Comparison of ENCODE assay signal across 1 cellular context in genomic region chr11:86996953-86997570, GRCh38.
TF ChIP-seq lines count a peak whose summit lies in the region.

No MANE protein-coding gene starts in this region.

TF ChIP-seq in HepG2, 621 proteins besides CTCF, POLR2A, EP300 and RAD21:
- TF ChIP-seq PATZ1 (CRISPR knock-in tag; IDR thresholded peaks at IDR 0.05) (0 out of 2 replicates have a peak, but pooled peaks have one; percentile 12), POLR2AphosphoS2 (IDR thresholded peaks at IDR 0.05; ENCODE audit: low read depth, low read length) (no peak), PBX2 (CRISPR knock-in tag; IDR thresholded peaks at IDR 0.05) (no peak), ZNF646 (CRISPR knock-in tag; IDR thresholded peaks at IDR 0.05) (no peak), BCL6 (CRISPR knock-in tag; IDR thresholded peaks at IDR 0.05) (0 out of 2 replicates have a peak, but pooled peaks have one; percentile 8), NR2F2 (IDR thresholded peaks at IDR 0.05; ENCODE audit: borderline replicate concordance, low read depth) (no peak), ZNF124 (CRISPR knock-in tag; IDR thresholded peaks at IDR 0.05) (no peak), PITX1 (CRISPR knock-in tag; IDR thresholded peaks at IDR 0.05) (no peak), NCOR1 (IDR thresholded peaks at IDR 0.05; ENCODE audit: borderline replicate concordance, low read length) (no peak), ZBTB40 (IDR thresholded peaks at IDR 0.05) (peak; percentile 35; the same call in 1 of the 2 replicates), ZBTB40 (CRISPR knock-in tag; IDR thresholded peaks at IDR 0.05) (peak; percentile 30; the same call in 1 of the 2 replicates), ZNF773 (CRISPR knock-in tag; IDR thresholded peaks at IDR 0.05; ENCODE audit: borderline replicate concordance) (no peak), ATM (IDR thresholded peaks at IDR 0.05; ENCODE audit: borderline replicate concordance) (no peak), DRAP1 (CRISPR knock-in tag; IDR thresholded peaks at IDR 0.05) (no peak), ZNF558 (CRISPR knock-in tag; IDR thresholded peaks at IDR 0.05; ENCODE audit: borderline replicate concordance) (no peak), KDM5B (CRISPR knock-in tag; IDR thresholded peaks at IDR 0.05; ENCODE audit: borderline replicate concordance) (no peak), GATAD2A (CRISPR knock-in tag; IDR thresholded peaks at IDR 0.05) (0 out of 2 replicates have a peak, but pooled peaks have one; percentile 4), CHD2 (IDR thresholded peaks at IDR 0.05; ENCODE audit: low read depth, low read length) (no peak), NR1H2 (CRISPR knock-in tag; IDR thresholded peaks at IDR 0.05; ENCODE audit: borderline replicate concordance, low read depth) (no peak), ZBTB44 (CRISPR knock-in tag; IDR thresholded peaks at IDR 0.05) (no peak), NCOA5 (CRISPR knock-in tag; IDR thresholded peaks at IDR 0.05) (no peak), SMAD1 (CRISPR knock-in tag; IDR thresholded peaks at IDR 0.05; ENCODE audit: borderline replicate concordance, low read depth) (no peak), KDM6A (CRISPR knock-in tag; IDR thresholded peaks at IDR 0.05; ENCODE audit: low read depth) (no peak), ZNF644 (CRISPR knock-in tag; IDR thresholded peaks at IDR 0.05; ENCODE audit: low read depth) (no peak), NFE2 (CRISPR knock-in tag; IDR thresholded peaks at IDR 0.05) (no peak), SOX13 (IDR thresholded peaks at IDR 0.05) (no peak), SOX13 (CRISPR knock-in tag; conservative IDR thresholded peaks at IDR 0.05 in 1 of 2, IDR thresholded peaks at IDR 0.05 in 1 of 2) (peak in 1 of 2 experiments; percentile 57; a peak in 2 of 4 replicates), HNF1B (CRISPR knock-in tag; IDR thresholded peaks at IDR 0.05) (no peak)
